In genomic region chr3:143671641-143672040, GRCh38 we compare ENCODE assay signal across 1 cellular context.
TF ChIP-seq lines count a peak whose summit lies in the region.

No MANE protein-coding gene starts in this region.

TF ChIP-seq in GM23338, 12 proteins besides CTCF, POLR2A, EP300 and RAD21:
- TF ChIP-seq ZNF462 (CRISPR knock-in tag; IDR thresholded peaks at IDR 0.05) (no peak), ZNF114 (CRISPR knock-in tag; IDR thresholded peaks at IDR 0.05) (no peak), POLR2AphosphoS5 (IDR thresholded peaks at IDR 0.05; ENCODE audit: low read depth) (no peak)
TF ChIP-seq in GM23338: peak in this region for 0.
